1 cellular context compared by ENCODE assay signal in the genomic region with DNA sequence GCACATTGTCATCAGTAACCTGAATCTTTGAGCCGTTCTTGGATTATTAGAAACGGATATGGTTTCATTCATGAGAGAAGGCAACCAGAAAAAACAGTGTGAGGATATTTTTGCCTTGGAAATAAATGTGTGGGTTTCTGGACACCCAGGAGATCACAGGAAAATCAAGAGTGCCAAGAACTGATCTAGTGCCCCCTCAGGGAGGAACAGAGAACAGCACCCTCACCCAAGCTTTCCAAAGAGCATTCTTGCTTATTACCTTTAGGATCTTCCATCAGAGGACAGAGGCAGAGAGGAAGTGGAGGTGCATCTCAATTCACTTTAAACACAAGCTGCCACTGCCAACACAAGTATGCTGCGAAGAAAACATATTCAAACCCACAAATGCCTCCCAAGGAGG.
TF ChIP-seq lines count a peak whose summit lies in the region.

No MANE protein-coding gene starts in this region.

TF ChIP-seq in H1, 55 proteins besides CTCF, POLR2A, EP300 and RAD21 (continued from another document):
- TF ChIP-seq, protein P1, sequence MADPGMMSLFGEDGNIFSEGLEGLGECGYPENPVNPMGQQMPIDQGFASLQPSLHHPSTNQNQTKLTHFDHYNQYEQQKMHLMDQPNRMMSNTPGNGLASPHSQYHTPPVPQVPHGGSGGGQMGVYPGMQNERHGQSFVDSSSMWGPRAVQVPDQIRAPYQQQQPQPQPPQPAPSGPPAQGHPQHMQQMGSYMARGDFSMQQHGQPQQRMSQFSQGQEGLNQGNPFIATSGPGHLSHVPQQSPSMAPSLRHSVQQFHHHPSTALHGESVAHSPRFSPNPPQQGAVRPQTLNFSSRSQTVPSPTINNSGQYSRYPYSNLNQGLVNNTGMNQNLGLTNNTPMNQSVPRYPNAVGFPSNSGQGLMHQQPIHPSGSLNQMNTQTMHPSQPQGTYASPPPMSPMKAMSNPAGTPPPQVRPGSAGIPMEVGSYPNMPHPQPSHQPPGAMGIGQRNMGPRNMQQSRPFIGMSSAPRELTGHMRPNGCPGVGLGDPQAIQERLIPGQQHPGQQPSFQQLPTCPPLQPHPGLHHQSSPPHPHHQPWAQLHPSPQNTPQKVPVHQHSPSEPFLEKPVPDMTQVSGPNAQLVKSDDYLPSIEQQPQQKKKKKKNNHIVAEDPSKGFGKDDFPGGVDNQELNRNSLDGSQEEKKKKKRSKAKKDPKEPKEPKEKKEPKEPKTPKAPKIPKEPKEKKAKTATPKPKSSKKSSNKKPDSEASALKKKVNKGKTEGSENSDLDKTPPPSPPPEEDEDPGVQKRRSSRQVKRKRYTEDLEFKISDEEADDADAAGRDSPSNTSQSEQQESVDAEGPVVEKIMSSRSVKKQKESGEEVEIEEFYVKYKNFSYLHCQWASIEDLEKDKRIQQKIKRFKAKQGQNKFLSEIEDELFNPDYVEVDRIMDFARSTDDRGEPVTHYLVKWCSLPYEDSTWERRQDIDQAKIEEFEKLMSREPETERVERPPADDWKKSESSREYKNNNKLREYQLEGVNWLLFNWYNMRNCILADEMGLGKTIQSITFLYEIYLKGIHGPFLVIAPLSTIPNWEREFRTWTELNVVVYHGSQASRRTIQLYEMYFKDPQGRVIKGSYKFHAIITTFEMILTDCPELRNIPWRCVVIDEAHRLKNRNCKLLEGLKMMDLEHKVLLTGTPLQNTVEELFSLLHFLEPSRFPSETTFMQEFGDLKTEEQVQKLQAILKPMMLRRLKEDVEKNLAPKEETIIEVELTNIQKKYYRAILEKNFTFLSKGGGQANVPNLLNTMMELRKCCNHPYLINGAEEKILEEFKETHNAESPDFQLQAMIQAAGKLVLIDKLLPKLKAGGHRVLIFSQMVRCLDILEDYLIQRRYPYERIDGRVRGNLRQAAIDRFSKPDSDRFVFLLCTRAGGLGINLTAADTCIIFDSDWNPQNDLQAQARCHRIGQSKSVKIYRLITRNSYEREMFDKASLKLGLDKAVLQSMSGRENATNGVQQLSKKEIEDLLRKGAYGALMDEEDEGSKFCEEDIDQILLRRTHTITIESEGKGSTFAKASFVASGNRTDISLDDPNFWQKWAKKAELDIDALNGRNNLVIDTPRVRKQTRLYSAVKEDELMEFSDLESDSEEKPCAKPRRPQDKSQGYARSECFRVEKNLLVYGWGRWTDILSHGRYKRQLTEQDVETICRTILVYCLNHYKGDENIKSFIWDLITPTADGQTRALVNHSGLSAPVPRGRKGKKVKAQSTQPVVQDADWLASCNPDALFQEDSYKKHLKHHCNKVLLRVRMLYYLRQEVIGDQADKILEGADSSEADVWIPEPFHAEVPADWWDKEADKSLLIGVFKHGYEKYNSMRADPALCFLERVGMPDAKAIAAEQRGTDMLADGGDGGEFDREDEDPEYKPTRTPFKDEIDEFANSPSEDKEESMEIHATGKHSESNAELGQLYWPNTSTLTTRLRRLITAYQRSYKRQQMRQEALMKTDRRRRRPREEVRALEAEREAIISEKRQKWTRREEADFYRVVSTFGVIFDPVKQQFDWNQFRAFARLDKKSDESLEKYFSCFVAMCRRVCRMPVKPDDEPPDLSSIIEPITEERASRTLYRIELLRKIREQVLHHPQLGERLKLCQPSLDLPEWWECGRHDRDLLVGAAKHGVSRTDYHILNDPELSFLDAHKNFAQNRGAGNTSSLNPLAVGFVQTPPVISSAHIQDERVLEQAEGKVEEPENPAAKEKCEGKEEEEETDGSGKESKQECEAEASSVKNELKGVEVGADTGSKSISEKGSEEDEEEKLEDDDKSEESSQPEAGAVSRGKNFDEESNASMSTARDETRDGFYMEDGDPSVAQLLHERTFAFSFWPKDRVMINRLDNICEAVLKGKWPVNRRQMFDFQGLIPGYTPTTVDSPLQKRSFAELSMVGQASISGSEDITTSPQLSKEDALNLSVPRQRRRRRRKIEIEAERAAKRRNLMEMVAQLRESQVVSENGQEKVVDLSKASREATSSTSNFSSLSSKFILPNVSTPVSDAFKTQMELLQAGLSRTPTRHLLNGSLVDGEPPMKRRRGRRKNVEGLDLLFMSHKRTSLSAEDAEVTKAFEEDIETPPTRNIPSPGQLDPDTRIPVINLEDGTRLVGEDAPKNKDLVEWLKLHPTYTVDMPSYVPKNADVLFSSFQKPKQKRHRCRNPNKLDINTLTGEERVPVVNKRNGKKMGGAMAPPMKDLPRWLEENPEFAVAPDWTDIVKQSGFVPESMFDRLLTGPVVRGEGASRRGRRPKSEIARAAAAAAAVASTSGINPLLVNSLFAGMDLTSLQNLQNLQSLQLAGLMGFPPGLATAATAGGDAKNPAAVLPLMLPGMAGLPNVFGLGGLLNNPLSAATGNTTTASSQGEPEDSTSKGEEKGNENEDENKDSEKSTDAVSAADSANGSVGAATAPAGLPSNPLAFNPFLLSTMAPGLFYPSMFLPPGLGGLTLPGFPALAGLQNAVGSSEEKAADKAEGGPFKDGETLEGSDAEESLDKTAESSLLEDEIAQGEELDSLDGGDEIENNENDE (IDR thresholded peaks at IDR 0.05; ENCODE audit: insufficient replicate concordance, low read length): no peak
